Comparison of ENCODE assay signal across 1 cellular context in genomic region chr7:2760098-2760889, GRCh38.
TF ChIP-seq lines count a peak whose summit lies in the region.

No MANE protein-coding gene starts in this region.

TF ChIP-seq in GM23338, 12 proteins besides CTCF, POLR2A, EP300 and RAD21:
- TF ChIP-seq ZNF462 (CRISPR knock-in tag; IDR thresholded peaks at IDR 0.05), result no peak
- no peak for TF ChIP-seq CREB1 (CRISPR knock-in tag; IDR thresholded peaks at IDR 0.05; ENCODE audit: low read depth)
- TF ChIP-seq STAT1 (IDR thresholded peaks at IDR 0.05; ENCODE audit: unreplicated experiment), result no peak
- no peak for TF ChIP-seq POLR2AphosphoS5 (IDR thresholded peaks at IDR 0.05; ENCODE audit: low read depth)
- TF ChIP-seq JUNB (IDR thresholded peaks at IDR 0.05; ENCODE audit: unreplicated experiment), result no peak
- no peak for TF ChIP-seq ZNF114 (CRISPR knock-in tag; IDR thresholded peaks at IDR 0.05)
